1 cellular context compared by ENCODE assay signal in the genomic region with DNA sequence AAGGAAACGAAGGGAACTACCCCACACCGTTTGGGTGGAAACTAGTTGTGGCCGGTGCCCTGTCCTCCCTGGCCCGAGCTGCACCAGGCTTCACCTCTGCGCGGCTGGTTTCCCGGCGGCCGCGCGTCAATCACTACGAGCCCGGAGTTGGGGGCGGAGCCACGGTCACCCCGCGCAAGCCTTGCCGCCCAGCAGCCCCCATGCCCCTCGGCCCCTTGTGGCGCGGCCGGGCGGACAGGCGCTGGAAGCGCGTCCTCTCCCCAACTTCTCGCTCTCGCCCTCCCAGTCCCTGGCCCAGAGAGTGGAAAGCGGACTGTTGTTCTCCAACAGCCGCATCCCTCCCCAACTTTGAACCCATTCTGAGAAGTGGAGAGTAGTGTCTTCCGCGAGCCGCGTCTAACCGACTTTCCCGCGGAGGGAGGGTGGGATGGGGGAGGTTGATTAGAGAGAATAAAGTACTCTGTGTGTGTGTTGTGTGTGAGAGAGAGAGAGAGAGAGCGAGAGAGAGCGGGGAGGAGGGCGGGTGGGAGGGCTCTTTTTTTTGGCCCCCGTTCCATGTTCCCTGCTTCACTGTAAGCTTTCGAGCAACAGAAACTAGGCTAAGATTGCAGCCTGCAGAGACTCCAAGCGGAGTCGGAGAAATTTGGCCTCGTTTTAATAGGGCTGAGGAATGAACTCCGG.
A peak's percentile ranks its signal among the peaks of the same experiment; 100 is the strongest.
TF ChIP-seq lines count a peak whose summit lies in the region.

No MANE protein-coding gene starts in this region.

TF ChIP-seq in HepG2, 621 proteins besides CTCF, POLR2A, EP300 and RAD21 (continued from another document):
- TF ChIP-seq MTA1 (CRISPR knock-in tag; IDR thresholded peaks at IDR 0.05; ENCODE audit: borderline replicate concordance) (peak; percentile 31; the same call in 1 of the 2 replicates), BORCS8-MEF2B (CRISPR knock-in tag; IDR thresholded peaks at IDR 0.05) (no peak), HIVEP1 (CRISPR knock-in tag; IDR thresholded peaks at IDR 0.05) (0 out of 2 replicates have a peak, but pooled peaks have one; percentile 24), ZNF430 (CRISPR knock-in tag; IDR thresholded peaks at IDR 0.05) (no peak), POLR2G (IDR thresholded peaks at IDR 0.05; ENCODE audit: low read depth, low read length) (peak; percentile 74; the same call in 1 of the 2 replicates), ZBTB7B (CRISPR knock-in tag; IDR thresholded peaks at IDR 0.05) (peak; percentile 61), SMYD3 (CRISPR knock-in tag; IDR thresholded peaks at IDR 0.05) (no peak), TAF1 (CRISPR knock-in tag; IDR thresholded peaks at IDR 0.05) (peak; percentile 59; the same call in 1 of the 2 replicates), ZNF652 (CRISPR knock-in tag; IDR thresholded peaks at IDR 0.05; ENCODE audit: borderline replicate concordance, low read depth) (no peak), HDAC2 (CRISPR knock-in tag; IDR thresholded peaks at IDR 0.05) (peak; percentile 20; the same call in 1 of the 2 replicates), ZNF496 (CRISPR knock-in tag; IDR thresholded peaks at IDR 0.05; ENCODE audit: insufficient replicate concordance) (no peak), HNRNPLL (IDR thresholded peaks at IDR 0.05; ENCODE audit: low read depth, low read length, poor library complexity, severe bottlenecking) (peak; percentile 47), GABPB1 (CRISPR knock-in tag; IDR thresholded peaks at IDR 0.05) (peak; percentile 68; the same call in 1 of the 2 replicates), ARID2 (CRISPR knock-in tag; IDR thresholded peaks at IDR 0.05; ENCODE audit: borderline replicate concordance) (0 out of 2 replicates have a peak, but pooled peaks have one; percentile 44), CREM (IDR thresholded peaks at IDR 0.05) (no peak), CREM (CRISPR knock-in tag; IDR thresholded peaks at IDR 0.05) (no peak), BCL6 (CRISPR knock-in tag; IDR thresholded peaks at IDR 0.05) (peak; percentile 19; the same call in 1 of the 2 replicates), ZNF329 (CRISPR knock-in tag; IDR thresholded peaks at IDR 0.05; ENCODE audit: low read depth) (no peak), CREB1 (IDR thresholded peaks at IDR 0.05) (no peak), CREB1 (CRISPR knock-in tag; IDR thresholded peaks at IDR 0.05) (no peak), AGO1 (IDR thresholded peaks at IDR 0.05; ENCODE audit: low read depth, low read length, poor library complexity, severe bottlenecking) (no peak), PHF8 (CRISPR knock-in tag; IDR thresholded peaks at IDR 0.05) (peak; percentile 30; the same call in 1 of the 2 replicates), JUNB (CRISPR knock-in tag; IDR thresholded peaks at IDR 0.05; ENCODE audit: borderline replicate concordance) (no peak), SIX4 (CRISPR knock-in tag; IDR thresholded peaks at IDR 0.05) (0 out of 2 replicates have a peak, but pooled peaks have one; percentile 33), NR2F6 (IDR thresholded peaks at IDR 0.05) (no peak), NR2F6 (CRISPR knock-in tag; IDR thresholded peaks at IDR 0.05) (peak; percentile 26; the same call in 1 of the 2 replicates), ZNF878 (CRISPR knock-in tag; IDR thresholded peaks at IDR 0.05) (0 out of 2 replicates have a peak, but pooled peaks have one; percentile 45), TGIF2 (CRISPR knock-in tag; IDR thresholded peaks at IDR 0.05) (0 out of 2 replicates have a peak, but pooled peaks have one; percentile 10), SAP130 (CRISPR knock-in tag; IDR thresholded peaks at IDR 0.05; ENCODE audit: low read depth) (peak; percentile 60; the same call in 1 of the 2 replicates), ZNF850 (CRISPR knock-in tag; conservative IDR thresholded peaks at IDR 0.05) (no peak), SP140L (CRISPR knock-in tag; IDR thresholded peaks at IDR 0.05; ENCODE audit: borderline replicate concordance) (no peak), ZNF331 (CRISPR knock-in tag; IDR thresholded peaks at IDR 0.05) (0 out of 2 replicates have a peak, but pooled peaks have one; percentile 27), ZNF33B (CRISPR knock-in tag; IDR thresholded peaks at IDR 0.05) (no peak), KLF13 (CRISPR knock-in tag; IDR thresholded peaks at IDR 0.05) (no peak), NCOA2 (CRISPR knock-in tag; IDR thresholded peaks at IDR 0.05) (peak; percentile 24; the same call in 1 of the 2 replicates), SRSF9 (IDR thresholded peaks at IDR 0.05; ENCODE audit: borderline replicate concordance, insufficient read depth, low read depth, low read length, poor library complexity, severe bottlenecking) (no peak)
- TF ChIP-seq, protein P1, sequence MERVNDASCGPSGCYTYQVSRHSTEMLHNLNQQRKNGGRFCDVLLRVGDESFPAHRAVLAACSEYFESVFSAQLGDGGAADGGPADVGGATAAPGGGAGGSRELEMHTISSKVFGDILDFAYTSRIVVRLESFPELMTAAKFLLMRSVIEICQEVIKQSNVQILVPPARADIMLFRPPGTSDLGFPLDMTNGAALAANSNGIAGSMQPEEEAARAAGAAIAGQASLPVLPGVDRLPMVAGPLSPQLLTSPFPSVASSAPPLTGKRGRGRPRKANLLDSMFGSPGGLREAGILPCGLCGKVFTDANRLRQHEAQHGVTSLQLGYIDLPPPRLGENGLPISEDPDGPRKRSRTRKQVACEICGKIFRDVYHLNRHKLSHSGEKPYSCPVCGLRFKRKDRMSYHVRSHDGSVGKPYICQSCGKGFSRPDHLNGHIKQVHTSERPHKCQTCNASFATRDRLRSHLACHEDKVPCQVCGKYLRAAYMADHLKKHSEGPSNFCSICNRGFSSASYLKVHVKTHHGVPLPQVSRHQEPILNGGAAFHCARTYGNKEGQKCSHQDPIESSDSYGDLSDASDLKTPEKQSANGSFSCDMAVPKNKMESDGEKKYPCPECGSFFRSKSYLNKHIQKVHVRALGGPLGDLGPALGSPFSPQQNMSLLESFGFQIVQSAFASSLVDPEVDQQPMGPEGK (CRISPR knock-in tag; IDR thresholded peaks at IDR 0.05): peak; percentile 91
- TF ChIP-seq, protein P2, sequence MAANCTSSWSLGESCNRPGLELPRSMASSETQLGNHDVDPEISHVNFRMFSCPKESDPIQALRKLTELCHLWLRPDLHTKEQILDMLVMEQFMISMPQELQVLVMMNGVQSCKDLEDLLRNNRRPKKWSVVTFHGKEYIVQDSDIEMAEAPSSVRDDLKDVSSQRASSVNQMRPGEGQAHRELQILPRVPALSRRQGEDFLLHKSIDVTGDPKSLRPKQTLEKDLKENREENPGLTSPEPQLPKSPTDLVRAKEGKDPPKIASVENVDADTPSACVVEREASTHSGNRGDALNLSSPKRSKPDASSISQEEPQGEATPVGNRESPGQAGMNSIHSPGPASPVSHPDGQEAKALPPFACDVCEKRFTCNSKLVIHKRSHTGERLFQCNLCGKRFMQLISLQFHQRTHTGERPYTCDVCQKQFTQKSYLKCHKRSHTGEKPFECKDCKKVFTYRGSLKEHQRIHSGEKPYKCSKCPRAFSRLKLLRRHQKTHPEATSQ (CRISPR knock-in tag; IDR thresholded peaks at IDR 0.05; ENCODE audit: borderline replicate concordance): no peak
- TF ChIP-seq, protein P3, sequence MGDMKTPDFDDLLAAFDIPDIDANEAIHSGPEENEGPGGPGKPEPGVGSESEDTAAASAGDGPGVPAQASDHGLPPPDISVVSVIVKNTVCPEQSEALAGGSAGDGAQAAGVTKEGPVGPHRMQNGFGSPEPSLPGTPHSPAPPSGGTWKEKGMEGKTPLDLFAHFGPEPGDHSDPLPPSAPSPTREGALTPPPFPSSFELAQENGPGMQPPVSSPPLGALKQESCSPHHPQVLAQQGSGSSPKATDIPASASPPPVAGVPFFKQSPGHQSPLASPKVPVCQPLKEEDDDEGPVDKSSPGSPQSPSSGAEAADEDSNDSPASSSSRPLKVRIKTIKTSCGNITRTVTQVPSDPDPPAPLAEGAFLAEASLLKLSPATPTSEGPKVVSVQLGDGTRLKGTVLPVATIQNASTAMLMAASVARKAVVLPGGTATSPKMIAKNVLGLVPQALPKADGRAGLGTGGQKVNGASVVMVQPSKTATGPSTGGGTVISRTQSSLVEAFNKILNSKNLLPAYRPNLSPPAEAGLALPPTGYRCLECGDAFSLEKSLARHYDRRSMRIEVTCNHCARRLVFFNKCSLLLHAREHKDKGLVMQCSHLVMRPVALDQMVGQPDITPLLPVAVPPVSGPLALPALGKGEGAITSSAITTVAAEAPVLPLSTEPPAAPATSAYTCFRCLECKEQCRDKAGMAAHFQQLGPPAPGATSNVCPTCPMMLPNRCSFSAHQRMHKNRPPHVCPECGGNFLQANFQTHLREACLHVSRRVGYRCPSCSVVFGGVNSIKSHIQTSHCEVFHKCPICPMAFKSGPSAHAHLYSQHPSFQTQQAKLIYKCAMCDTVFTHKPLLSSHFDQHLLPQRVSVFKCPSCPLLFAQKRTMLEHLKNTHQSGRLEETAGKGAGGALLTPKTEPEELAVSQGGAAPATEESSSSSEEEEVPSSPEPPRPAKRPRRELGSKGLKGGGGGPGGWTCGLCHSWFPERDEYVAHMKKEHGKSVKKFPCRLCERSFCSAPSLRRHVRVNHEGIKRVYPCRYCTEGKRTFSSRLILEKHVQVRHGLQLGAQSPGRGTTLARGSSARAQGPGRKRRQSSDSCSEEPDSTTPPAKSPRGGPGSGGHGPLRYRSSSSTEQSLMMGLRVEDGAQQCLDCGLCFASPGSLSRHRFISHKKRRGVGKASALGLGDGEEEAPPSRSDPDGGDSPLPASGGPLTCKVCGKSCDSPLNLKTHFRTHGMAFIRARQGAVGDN (CRISPR knock-in tag; IDR thresholded peaks at IDR 0.05): peak; percentile 79
- TF ChIP-seq, protein P4, sequence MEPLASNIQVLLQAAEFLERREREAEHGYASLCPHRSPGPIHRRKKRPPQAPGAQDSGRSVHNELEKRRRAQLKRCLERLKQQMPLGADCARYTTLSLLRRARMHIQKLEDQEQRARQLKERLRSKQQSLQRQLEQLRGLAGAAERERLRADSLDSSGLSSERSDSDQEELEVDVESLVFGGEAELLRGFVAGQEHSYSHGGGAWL (CRISPR knock-in tag; IDR thresholded peaks at IDR 0.05): peak; percentile 40; the same call in 1 of the 2 replicates
- TF ChIP-seq, protein P5, sequence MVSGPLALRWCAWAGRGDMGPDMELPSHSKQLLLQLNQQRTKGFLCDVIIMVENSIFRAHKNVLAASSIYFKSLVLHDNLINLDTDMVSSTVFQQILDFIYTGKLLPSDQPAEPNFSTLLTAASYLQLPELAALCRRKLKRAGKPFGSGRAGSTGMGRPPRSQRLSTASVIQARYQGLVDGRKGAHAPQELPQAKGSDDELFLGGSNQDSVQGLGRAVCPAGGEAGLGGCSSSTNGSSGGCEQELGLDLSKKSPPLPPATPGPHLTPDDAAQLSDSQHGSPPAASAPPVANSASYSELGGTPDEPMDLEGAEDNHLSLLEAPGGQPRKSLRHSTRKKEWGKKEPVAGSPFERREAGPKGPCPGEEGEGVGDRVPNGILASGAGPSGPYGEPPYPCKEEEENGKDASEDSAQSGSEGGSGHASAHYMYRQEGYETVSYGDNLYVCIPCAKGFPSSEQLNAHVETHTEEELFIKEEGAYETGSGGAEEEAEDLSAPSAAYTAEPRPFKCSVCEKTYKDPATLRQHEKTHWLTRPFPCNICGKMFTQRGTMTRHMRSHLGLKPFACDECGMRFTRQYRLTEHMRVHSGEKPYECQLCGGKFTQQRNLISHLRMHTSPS (CRISPR knock-in tag; IDR thresholded peaks at IDR 0.05; ENCODE audit: low read depth): no peak
